Comparison of ENCODE assay signal across 14 cellular contexts in the genomic region with DNA sequence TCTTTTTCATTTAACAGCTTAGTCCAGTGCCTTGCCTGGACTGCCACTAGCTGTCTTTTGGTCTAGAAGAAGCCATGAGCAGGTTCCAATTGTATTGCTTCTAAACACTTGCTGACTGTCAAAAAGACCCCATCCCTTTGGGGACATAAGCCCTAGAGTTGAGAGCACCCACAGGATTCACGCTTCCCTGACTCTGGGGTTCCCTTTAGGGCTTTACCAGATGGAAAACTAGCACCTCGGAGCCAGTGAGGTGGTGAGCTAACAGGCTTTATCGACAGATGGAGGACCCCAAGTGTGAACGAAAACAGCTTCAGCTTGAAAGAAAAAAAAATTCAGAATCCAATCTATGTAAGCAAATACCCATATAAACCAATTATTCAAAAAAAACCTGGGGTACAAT.
DNase-seq lines count a peak whose midpoint lies in the region; ATAC-seq, FAIRE-seq and TF ChIP-seq lines count a peak whose summit lies in the region.
"Had no signal": no experiment of that assay in that cellular context is flagged by ENCODE, and none has a peak within 500 bp of the region (broad histone marks: within the 10 kb centered on the region; RNA-seq: fewer than 3 reads in every experiment).

No MANE protein-coding gene starts in this region.

- H3K27ac ChIP-seq in GM12878 (ENCODE audit: control insufficient read depth, insufficient read depth): no peak overlapping the region

- WGBS in GM12878 (ENCODE audit: insufficient coverage, insufficient replicate concordance, low lambda C conversion rate, missing lambda C conversion rate): 8% methylated on average over 4 of the region's 4 CpGs

- in situ Hi-C loops in GM12878 (cut with MboI): no loop called here

- no peak for TF ChIP-seq CTCF in GM12878 (IDR thresholded peaks at IDR 0.05 in 2 of 3, conservative IDR thresholded peaks at IDR 0.05 in 1 of 3; ENCODE audit: control insufficient read depth in 2 of 3, extremely low read depth in 1 of 3, insufficient read depth in 1 of 3, low read depth in 3 of 3, low read length in 3 of 3)

- no peaks in the 10 kb centered on the region for H4K20me1 ChIP-seq in GM12878 (ENCODE audit: control insufficient read depth, insufficient read depth)

- no peaks in the 10 kb centered on the region; the same call in 1 of the 2 replicates for H3K4me1 ChIP-seq in GM12878 (ENCODE audit: control insufficient read depth, insufficient read depth, low read length)

- FAIRE-seq in GM12878 (lab: Jason Lieb, UNC): no peak

- no peaks in the 10 kb centered on the region for H3K36me3 ChIP-seq in GM12878 (ENCODE audit: control insufficient read depth in 2 of 2, insufficient read depth in 2 of 2, low read length in 1 of 2)

- H3K9ac ChIP-seq in GM12878 (ENCODE audit: control insufficient read depth, insufficient read depth, low read length): no peak overlapping the region

- RAD21 ChIA-PET in GM12878 (lab: Charles Lee; ENCODE audit: unreplicated experiment): interaction anchor here (1.1 to 5.1 kb wide), 6 partner anchors 13 to 193 kb away, joined by 3 to 28 read pairs (median 4); no protein-coding TSS in a partner anchor

- no peaks in the 10 kb centered on the region for H3K79me2 ChIP-seq in GM12878 (ENCODE audit: control insufficient read depth, insufficient read depth, low read length)

- POLR2A ChIA-PET in GM12878 (lab: Charles Lee): interaction anchor here (0.6 to 1.1 kb wide), 4 partner anchors 12 to 1013 kb away, joined by 4 to 6 read pairs (median 4); no protein-coding TSS in a partner anchor

- SMC1A ChIA-PET in GM12878 (lab: Charles Lee; ENCODE audit: uncharacterized antibody, unreplicated experiment): interaction anchor here (0.6 to 6.4 kb wide), 10 partner anchors 10 to 891 kb away, joined by 3 to 30 read pairs (median 4); no protein-coding TSS in a partner anchor

- no peak for TF ChIP-seq EP300 in GM12878 (IDR thresholded peaks at IDR 0.05; ENCODE audit: borderline replicate concordance in 1 of 2, control insufficient read depth in 1 of 2, low read depth in 2 of 2, low read length in 2 of 2)

- peak; percentile 64 for ATAC-seq in GM12878
- ATAC-seq in GM21447 (IDR thresholded peaks at IDR 0.05; ENCODE audit: unreplicated experiment): no peak

- no peak overlapping the region for H3K4me3 ChIP-seq in GM12878

- TF ChIP-seq RAD21 in GM12878 (IDR thresholded peaks at IDR 0.05; ENCODE audit: insufficient read depth, low read depth, low read length): no peak

- DNase-seq in NCI-H446 (lab: John Stamatoyannopoulos, UW): peak; percentile 34 to 37
- DNase-seq in NCI-H446 treated with DMSO at 0.1 percent for 48 hours (lab: John Stamatoyannopoulos, UW): no peak
- DNase-seq in NCI-H2171 (lab: John Stamatoyannopoulos, UW): peak; percentile 78
- DNase-seq in GM12878 (ENCODE audit: low read depth, low spot score): no peak
- DNase-seq in posterior vena cava (ENCODE audit: low spot score): no peak
- no peak for DNase-seq in HuH-7 (ENCODE audit: low spot score)
- DNase-seq: ACHN; C1 segment of cervical spinal cord; Calu3; CD4-positive, alpha-beta T cell; DND-41; HCEC 1CT; HFFc6 had no signal

- no peaks in the 10 kb centered on the region for H3K9me3 ChIP-seq in GM12878 (replicated peaks; ENCODE audit: control insufficient read depth, insufficient read depth, low read length)

- BruUV-seq in GM12878 (replicated peaks; lab: Mats Ljungman, UMichigan): no TSS peak

- TF ChIP-seq POLR2A in GM12878 (IDR thresholded peaks at IDR 0.05; ENCODE audit: low read depth, low read length): no peak

- CTCF ChIA-PET in GM12878 (lab: Yijun Ruan, JAX): interaction anchor here (1.4 to 1.5 kb wide), 4 partner anchors 10 to 189 kb away, joined by 4 to 6 read pairs (median 4); no protein-coding TSS in a partner anchor

- intact Hi-C loops in GM12878 (cut with micrococcal nuclease; ENCODE audit: unreplicated experiment) (loop anchor here (10.0 kb wide), 1 partner anchor 280 kb away; no protein-coding TSS in a partner anchor), posterior vena cava (cut with DNase I) (no loop called here)

- 0 out of 2 replicates have a peak overlapping the region, but pooled peaks have one; percentile 17 for H2AFZ ChIP-seq in GM12878 (ENCODE audit: control insufficient read depth, low read depth, low read length)

- H3K27me3 ChIP-seq in GM12878 (replicated peaks in 1 of 2; ENCODE audit: control insufficient read depth in 2 of 2, insufficient read depth in 2 of 2, low read length in 1 of 2): no peaks in the 10 kb centered on the region

- H3K4me2 ChIP-seq in GM12878 (ENCODE audit: control insufficient read depth, insufficient read depth): 0 out of 2 replicates have a peak overlapping the region, but pooled peaks have one; percentile 3

TF ChIP-seq in GM12878, 131 proteins besides CTCF, POLR2A, EP300 and RAD21:
- TF ChIP-seq MTA2 (IDR thresholded peaks at IDR 0.05; ENCODE audit: low read depth) (peak; percentile 18; the same call in 1 of the 2 replicates), EED (IDR thresholded peaks at IDR 0.05; ENCODE audit: low read depth) (peak; percentile 32; the same call in 1 of the 2 replicates), IKZF1 (conservative IDR thresholded peaks at IDR 0.05) (peak; percentile 59), POLR2AphosphoS5 (IDR thresholded peaks at IDR 0.05; ENCODE audit: low read length) (no peak), EGR1 (IDR thresholded peaks at IDR 0.05; ENCODE audit: borderline replicate concordance in 1 of 2, low read depth in 2 of 2, low read length in 2 of 2) (no peak), PAX5 (IDR thresholded peaks at IDR 0.05; ENCODE audit: borderline replicate concordance, low read depth, low read length) (0 out of 2 replicates have a peak, but pooled peaks have one; percentile 57), IKZF2 (IDR thresholded peaks at IDR 0.05) (peak in 1 of 2 experiments; percentile 15; a peak in 1 of 4 replicates), HSF1 (IDR thresholded peaks at IDR 0.05; ENCODE audit: low read depth, low read length) (no peak), DPF2 (IDR thresholded peaks at IDR 0.05) (peak; percentile 49; the same call in 1 of the 2 replicates)

Comparison
In these comparisons a context has a peak if more than half of its experiments do, and no peak if none do; other contexts are left out.
1. DNase-seq: peak in NCI-H446 (2 of 2) and NCI-H2171 (single experiment); none in NCI-H446 treated with DMSO at 0.1 percent for 48 hours (single experiment), GM12878 (single experiment), posterior vena cava (single experiment) and HuH-7 (single experiment).